ENCODE assay signal across 8 cellular contexts in the genomic region with DNA sequence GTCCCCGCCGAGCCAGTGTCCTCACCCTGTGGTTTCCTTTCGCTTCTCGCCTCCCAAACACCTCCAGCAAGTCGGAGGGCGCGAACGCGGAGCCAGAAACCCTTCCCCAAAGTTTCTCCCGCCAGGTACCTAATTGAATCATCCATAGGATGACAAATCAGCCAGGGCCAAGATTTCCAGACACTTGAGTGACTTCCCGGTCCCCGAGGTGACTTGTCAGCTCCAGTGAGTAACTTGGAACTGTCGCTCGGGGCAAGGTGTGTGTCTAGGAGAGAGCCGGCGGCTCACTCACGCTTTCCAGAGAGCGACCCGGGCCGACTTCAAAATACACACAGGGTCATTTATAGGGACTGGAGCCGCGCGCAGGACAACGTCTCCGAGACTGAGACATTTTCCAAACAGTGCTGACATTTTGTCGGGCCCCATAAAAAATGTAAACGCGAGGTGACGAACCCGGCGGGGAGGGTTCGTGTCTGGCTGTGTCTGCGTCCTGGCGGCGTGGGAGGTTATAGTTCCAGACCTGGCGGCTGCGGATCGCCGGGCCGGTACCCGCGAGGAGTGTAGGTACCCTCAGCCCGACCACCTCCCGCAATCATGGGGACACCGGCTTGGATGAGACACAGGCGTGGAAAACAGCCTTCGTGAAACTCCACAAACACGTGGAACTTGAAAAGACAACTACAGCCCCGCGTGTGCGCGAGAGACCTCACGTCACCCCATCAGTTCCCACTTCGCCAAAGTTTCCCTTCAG. TPM values are rescaled to one million over a fixed set of nuclear protein-coding genes. Genes with fewer than 3 reads are reported as not detected.
DNase-seq lines count a peak whose midpoint lies in the region; ATAC-seq and TF ChIP-seq lines count a peak whose summit lies in the region.

No MANE protein-coding gene starts in this region.

- H3K4me1 Mint-ChIP-seq in CD8-positive, alpha-beta T cell (ENCODE audit: low read depth) = peaks cover 21% of the 10 kb centered on the region
- peaks cover 41% of the 10 kb centered on the region for H3K4me1 Mint-ChIP-seq in activated naive CD8-positive, alpha-beta T cell (ENCODE audit: low read depth)

- peaks cover 46% of the 10 kb centered on the region for H3K27me3 Mint-ChIP-seq in CD8-positive, alpha-beta T cell (ENCODE audit: low read depth)
- H3K27me3 Mint-ChIP-seq in activated naive CD8-positive, alpha-beta T cell = peaks cover 7% of the 10 kb centered on the region

- H3K4me3 ChIP-seq in CD8-positive, alpha-beta T cell (ENCODE audit: low read depth, low read length) = peak overlapping the region; percentile 81
- H3K4me3 ChIP-seq in psoas muscle = peak overlapping the region; percentile 88

- POLR2A ChIA-PET in CD8-positive, alpha-beta T cell (lab: Charles Lee) = interaction anchor here (0.6 to 1.1 kb wide), 3 partner anchors 58 to 771 kb away, joined by 3 to 4 read pairs (median 3); no protein-coding TSS in a partner anchor

- peak overlapping the region; percentile 73 for H3K27ac ChIP-seq in CD8-positive, alpha-beta T cell (ENCODE audit: low read depth, low read length)
- H3K27ac ChIP-seq in psoas muscle = peak overlapping the region; percentile 89

- H3K27ac Mint-ChIP-seq in CD8-positive, alpha-beta T cell = peak overlapping the region; percentile 92
- H3K27ac Mint-ChIP-seq in activated naive CD8-positive, alpha-beta T cell = peak overlapping the region; percentile 92

- peak in 3 of 7 experiments; percentile 17 to 30 (median 25) for DNase-seq in CD8-positive, alpha-beta T cell
- DNase-seq in NCI-H69 (lab: John Stamatoyannopoulos, UW) (peak; percentile 69), left cardiac atrium (peak; percentile 41), psoas muscle (peak; percentile 35 to 67), NCI-H82 (lab: John Stamatoyannopoulos, UW) (no peak), AML-193 (lab: John Stamatoyannopoulos, UW) (no peak)

- H3K4me3 Mint-ChIP-seq in CD8-positive, alpha-beta T cell = peak overlapping the region; percentile 97
- H3K4me3 Mint-ChIP-seq in activated naive CD8-positive, alpha-beta T cell = peak overlapping the region; percentile 95

- H3K36me3 ChIP-seq in CD8-positive, alpha-beta T cell (ENCODE audit: insufficient read depth, low read length) = no peaks in the 10 kb centered on the region
- H3K36me3 ChIP-seq in psoas muscle (ENCODE audit: insufficient read depth in 1 of 2, low read depth in 1 of 2) = no peaks in the 10 kb centered on the region

- no peak for TF ChIP-seq CTCF in CD8-positive, alpha-beta T cell (IDR thresholded peaks at IDR 0.05)
- TF ChIP-seq CTCF in psoas muscle (IDR thresholded peaks at IDR 0.05) = no peak

- CTCF ChIA-PET in CD8-positive, alpha-beta T cell (lab: Charles Lee) = interaction anchor here (1.2 kb wide), 1 partner anchor 17 kb away, joined by 4 read pairs; no protein-coding TSS in a partner anchor

- H3K27me3 ChIP-seq in CD8-positive, alpha-beta T cell (ENCODE audit: insufficient read depth, low read length) = no peaks in the 10 kb centered on the region
- H3K27me3 ChIP-seq in psoas muscle (ENCODE audit: insufficient read depth in 3 of 3, low read length in 2 of 3) = peaks cover 0 to 21% (median 0%) of the 10 kb centered on the region in 3 donors

- H3K4me1 ChIP-seq in CD8-positive, alpha-beta T cell (ENCODE audit: insufficient read depth, low read length) = peaks cover 12% of the 10 kb centered on the region
- no peaks in the 10 kb centered on the region for H3K4me1 ChIP-seq in psoas muscle

- peak; percentile 20 for ATAC-seq in CD8-positive, alpha-beta T cell
- ATAC-seq in GM21526 (IDR thresholded peaks at IDR 0.05; ENCODE audit: low FRiP score, unreplicated experiment) (peak; percentile 24), left cardiac atrium (no peak), psoas muscle (peak in 3 of 4 donors; percentile 32 to 36 (median 33))

- 0 to 1% (median 0%) methylated on average over 54 of the region's 54 CpGs for WGBS in psoas muscle, 3 donors

- no peaks in the 10 kb centered on the region for H3K9me3 ChIP-seq in CD8-positive, alpha-beta T cell (ENCODE audit: low read length)
- H3K9me3 ChIP-seq in psoas muscle = no peaks in the 10 kb centered on the region

- no peaks in the 10 kb centered on the region for H3K9me3 Mint-ChIP-seq in CD8-positive, alpha-beta T cell
- no peaks in the 10 kb centered on the region for H3K9me3 Mint-ChIP-seq in activated naive CD8-positive, alpha-beta T cell (ENCODE audit: low read depth)

- intact Hi-C loops in CD8-positive, alpha-beta T cell (cut with DNase I, micrococcal nuclease) = loop anchor here in 1 of 2 experiments (1.0 to 10.0 kb wide), 4 partner anchors 41 to 381 kb away; a partner anchor contains a TSS
- intact Hi-C loops in left cardiac atrium (cut with DNase I) = no loop called here
- intact Hi-C loops in psoas muscle (cut with DNase I) = loop anchor here in 1 of 2 donors (5.0 to 10.0 kb wide), 2 partner anchors 154 to 771 kb away; a partner anchor contains a TSS

- peaks cover 7% of the 10 kb centered on the region for H3K36me3 Mint-ChIP-seq in CD8-positive, alpha-beta T cell
- no peaks in the 10 kb centered on the region for H3K36me3 Mint-ChIP-seq in activated naive CD8-positive, alpha-beta T cell

RNA-seq across cellular contexts. Expression of a gene that starts 1.4 kb away (rescaled TPM):
- 1 to 10 TPM; 3.3 to 5.6 TPM for total RNA-seq in CD8-positive, alpha-beta T cell
- total RNA-seq in left cardiac atrium (10 to 100 TPM in 1 of 2 donors, 1 to 10 TPM in 1; 7.6 to 12.8 TPM), psoas muscle (1 to 10 TPM; 2.6 to 7.9 (median 5.9) TPM)
- polyA plus RNA-seq in psoas muscle = 1 to 10 TPM in 2 of 3 donors, under 1 TPM in 1; 0.65 to 2.6 (median 1.1) TPM

Comparison
In these comparisons a context has a peak if more than half of its experiments do, and no peak if none do; other contexts are left out.
1. ATAC-seq: peak in CD8-positive, alpha-beta T cell (single experiment), GM21526 (single experiment) and psoas muscle (3 of 4); none in left cardiac atrium (0 of 2).
2. DNase-seq: peak in NCI-H69 (single experiment), left cardiac atrium (single experiment) and psoas muscle (2 of 2); none in NCI-H82 (single experiment) and AML-193 (0 of 2).